Comparison of ENCODE assay signal across 8 cellular contexts in genomic region chr17:29622337-29623282, GRCh38.
DNase-seq lines count a peak whose midpoint lies in the region; ATAC-seq and TF ChIP-seq lines count a peak whose summit lies in the region.

TSS of gene CORO6 (minus strand) at chr17:29622912. CDS start at chr17:29621421, 1,491 bp downstream.

- DNase-seq in GM20000 (ENCODE audit: low spot score) = peak; percentile 84
- peak; percentile 82 for DNase-seq in NCI-H1436 (lab: John Stamatoyannopoulos, UW)
- DNase-seq in activated CD4-positive, alpha-beta T cell treated with anti-CD3 and anti-CD28 coated beads, Interleukin-2, amount 50 U/mL, for 48 hours = peak; percentile 71 to 76
- peak; percentile 46 to 55 (median 50) for DNase-seq in effector memory CD8-positive, alpha-beta T cell
- DNase-seq in medulla oblongata (ENCODE audit: extremely low spot score) = peak; percentile 66
- DNase-seq in stimulated activated effector memory CD8-positive, alpha-beta T cell treated with anti-CD3 and anti-CD28 coated beads, Interleukin-12 subunit alpha, Interleukin-12 subunit beta, amount 100 ng/mL, for 72 hours (ENCODE audit: low spot score in 2 of 2) = peak; percentile 53 to 77

- peak within 1 kb of the TSS; percentile 75 to 77 for H3K4me3 Mint-ChIP-seq in effector memory CD8-positive, alpha-beta T cell
- H3K4me3 Mint-ChIP-seq in stimulated activated effector memory CD8-positive, alpha-beta T cell treated with anti-CD3 and anti-CD28 coated beads, Interleukin-12 subunit alpha, Interleukin-12 subunit beta, amount 100 ng/mL, for 72 hours = peak within 1 kb of the TSS; percentile 72

- TF ChIP-seq CTCF in C4-2B (conservative IDR thresholded peaks at IDR 0.05) (no peak), GM20000 (IDR thresholded peaks at IDR 0.05; ENCODE audit: extremely low read depth, missing control alignments) (no peak)

- ATAC-seq in effector memory CD8-positive, alpha-beta T cell (replicated peaks) = peak; percentile 51
- ATAC-seq in stimulated activated effector memory CD8-positive, alpha-beta T cell treated with anti-CD3 and anti-CD28 coated beads, Interleukin-12 subunit alpha, Interleukin-12 subunit beta, amount 100 ng/mL, for 72 hours = peak; percentile 51
- ATAC-seq in HG03025 (IDR thresholded peaks at IDR 0.05; ENCODE audit: low FRiP score, unreplicated experiment) = no peak

- peaks cover 10% of the 10 kb centered on the region for H3K36me3 Mint-ChIP-seq in effector memory CD8-positive, alpha-beta T cell (ENCODE audit: insufficient read depth)
- H3K36me3 Mint-ChIP-seq in stimulated activated effector memory CD8-positive, alpha-beta T cell treated with anti-CD3 and anti-CD28 coated beads, Interleukin-12 subunit alpha, Interleukin-12 subunit beta, amount 100 ng/mL, for 72 hours = peaks cover 35% of the 10 kb centered on the region

- H3K27me3 Mint-ChIP-seq in effector memory CD8-positive, alpha-beta T cell = no peaks in the 10 kb centered on the region

- peaks cover 20 to 23% of the 10 kb centered on the region in 2 donors for H3K4me1 Mint-ChIP-seq in effector memory CD8-positive, alpha-beta T cell (ENCODE audit: low read depth in 2 of 2)
- peaks cover 44% of the 10 kb centered on the region for H3K4me1 Mint-ChIP-seq in stimulated activated effector memory CD8-positive, alpha-beta T cell treated with anti-CD3 and anti-CD28 coated beads, Interleukin-12 subunit alpha, Interleukin-12 subunit beta, amount 100 ng/mL, for 72 hours

- peak within 1 kb of the TSS; percentile 38 to 62 for H3K27ac Mint-ChIP-seq in effector memory CD8-positive, alpha-beta T cell
- peak within 1 kb of the TSS; percentile 64 for H3K27ac Mint-ChIP-seq in stimulated activated effector memory CD8-positive, alpha-beta T cell treated with anti-CD3 and anti-CD28 coated beads, Interleukin-12 subunit alpha, Interleukin-12 subunit beta, amount 100 ng/mL, for 72 hours

- no peaks in the 10 kb centered on the region for H3K9me3 Mint-ChIP-seq in effector memory CD8-positive, alpha-beta T cell
- no peaks in the 10 kb centered on the region for H3K9me3 Mint-ChIP-seq in stimulated activated effector memory CD8-positive, alpha-beta T cell treated with anti-CD3 and anti-CD28 coated beads, Interleukin-12 subunit alpha, Interleukin-12 subunit beta, amount 100 ng/mL, for 72 hours

- peak within 1 kb of the TSS; percentile 13 for H3K27ac ChIP-seq in C4-2B
